2 cellular contexts compared by ENCODE assay signal in genomic region chr19:55165952-55166529, GRCh38.
TF ChIP-seq lines count a peak whose summit lies in the region.

No MANE protein-coding gene starts in this region.

TF ChIP-seq in WTC11, 78 proteins besides CTCF, POLR2A, EP300 and RAD21:
- TF ChIP-seq CREM (CRISPR knock-in tag; IDR thresholded peaks at IDR 0.05) (0 out of 2 replicates have a peak, but pooled peaks have one; percentile 22), ZNF317 (CRISPR knock-in tag; IDR thresholded peaks at IDR 0.05; ENCODE audit: borderline replicate concordance, low read depth) (no peak), ZBTB21 (CRISPR knock-in tag; IDR thresholded peaks at IDR 0.05; ENCODE audit: borderline replicate concordance) (no peak), FOXK1 (CRISPR knock-in tag; IDR thresholded peaks at IDR 0.05) (0 out of 2 replicates have a peak, but pooled peaks have one; percentile 13), USF2 (CRISPR knock-in tag; IDR thresholded peaks at IDR 0.05) (0 out of 2 replicates have a peak, but pooled peaks have one; percentile 3)
TF ChIP-seq in WTC11: peak in this region for 3.

TF ChIP-seq in H1, 55 proteins besides CTCF, POLR2A, EP300 and RAD21:
- TF ChIP-seq BACH1 (IDR thresholded peaks at IDR 0.05; ENCODE audit: low read length) (no peak), YY1 (IDR thresholded peaks at IDR 0.05; ENCODE audit: low read depth, low read length) (peak; percentile 68), SUZ12 (IDR thresholded peaks at IDR 0.05; ENCODE audit: low read length) (no peak), RBBP5 (IDR thresholded peaks at IDR 0.05; ENCODE audit: borderline replicate concordance, low read depth, low read length) (no peak), CREB1 (IDR thresholded peaks at IDR 0.05) (peak; percentile 66; the same call in 1 of the 2 replicates), KDM4A (IDR thresholded peaks at IDR 0.05; ENCODE audit: low read depth, low read length, severe bottlenecking) (peak; percentile 48), ATF3 (IDR thresholded peaks at IDR 0.05; ENCODE audit: insufficient read depth, low read depth, low read length) (peak; percentile 74; the same call in 1 of the 2 replicates), MAX (IDR thresholded peaks at IDR 0.05) (no peak), HDAC2 (IDR thresholded peaks at IDR 0.05; ENCODE audit: borderline replicate concordance in 1 of 2, low read depth in 2 of 2, low read length in 2 of 2) (no peak), SP1 (IDR thresholded peaks at IDR 0.05; ENCODE audit: low read depth, low read length) (peak; percentile 56; the same call in 1 of the 2 replicates), TCF12 (IDR thresholded peaks at IDR 0.05; ENCODE audit: low read depth, low read length) (0 out of 2 replicates have a peak, but pooled peaks have one; percentile 15), E2F6 (IDR thresholded peaks at IDR 0.05) (no peak), TAF1 (IDR thresholded peaks at IDR 0.05; ENCODE audit: low read depth, low read length) (no peak), SIX5 (IDR thresholded peaks at IDR 0.05; ENCODE audit: low read depth, low read length) (peak; percentile 96), GABPA (IDR thresholded peaks at IDR 0.05; ENCODE audit: borderline replicate concordance, insufficient read depth, low read length) (0 out of 2 replicates have a peak, but pooled peaks have one; percentile 28), CBX8 (IDR thresholded peaks at IDR 0.05; ENCODE audit: borderline replicate concordance, low read depth, low read length) (no peak), FOSL1 (IDR thresholded peaks at IDR 0.05; ENCODE audit: insufficient read depth, low read depth, low read length) (0 out of 2 replicates have a peak, but pooled peaks have one; percentile 44), BCL11A (IDR thresholded peaks at IDR 0.05; ENCODE audit: low read depth in 2 of 2, low read length in 2 of 2) (no peak), SIN3A (conservative IDR thresholded peaks at IDR 0.05 in 1 of 2, IDR thresholded peaks at IDR 0.05 in 1 of 2; ENCODE audit: low read depth in 1 of 2, low read length in 2 of 2) (peak; percentile 75 to 95; a peak in 2 of 4 replicates)
